Comparison of ENCODE assay signal across 10 cellular contexts in genomic region chr9:137757139-137757538, GRCh38.
A peak's percentile ranks its signal among the peaks of the same experiment; 100 is the strongest.
DNase-seq lines count a peak whose midpoint lies in the region; ATAC-seq and TF ChIP-seq lines count a peak whose summit lies in the region.
"Had no signal": no experiment of that assay in that cellular context is flagged by ENCODE, and none has a peak within 500 bp of the region (broad histone marks: within the 10 kb centered on the region; RNA-seq: fewer than 3 reads in every experiment).

No MANE protein-coding gene starts in this region.

- ATAC-seq in central memory CD8-positive, alpha-beta T cell (replicated peaks; ENCODE audit: extremely low read depth, poor library complexity, severe bottlenecking): no peak
- no peak for ATAC-seq in naive B cell (ENCODE audit: low read depth in 2 of 2)
- no peak for ATAC-seq in HG03457 (IDR thresholded peaks at IDR 0.05; ENCODE audit: unreplicated experiment)

- TF ChIP-seq CTCF in LNCaP clone FGC (IDR thresholded peaks at IDR 0.05; ENCODE audit: control insufficient read depth, extremely low read depth, insufficient read depth): no peak

- no peak overlapping the region for H3K4me3 ChIP-seq in CD8-positive, alpha-beta memory T cell (ENCODE audit: low read length)
- H3K4me3 ChIP-seq in LNCaP clone FGC (ENCODE audit: low read depth, low read length): no peak overlapping the region
- H3K4me3 ChIP-seq: mucosa of descending colon had no signal

- no peaks in the 10 kb centered on the region for H3K9me3 ChIP-seq in CD8-positive, alpha-beta memory T cell (ENCODE audit: low read length)
- H3K9me3 ChIP-seq: Caco-2 had no signal

- H3K4me1 Mint-ChIP-seq in CD8-positive, alpha-beta memory T cell: peaks cover 30 to 52% (median 47%) of the 10 kb centered on the region in 3 donors
- peaks cover 37% of the 10 kb centered on the region for H3K4me1 Mint-ChIP-seq in central memory CD8-positive, alpha-beta T cell
- peaks cover 63 to 70% (median 63%) of the 10 kb centered on the region in 3 donors for H3K4me1 Mint-ChIP-seq in naive B cell

- CTCF ChIA-PET in CD8-positive, alpha-beta memory T cell (lab: Charles Lee): interaction anchor here (1.0 kb wide), 1 partner anchor 8 kb away, joined by 3 read pairs; no protein-coding TSS in a partner anchor

- no peaks in the 10 kb centered on the region for H3K27me3 ChIP-seq in CD8-positive, alpha-beta memory T cell (ENCODE audit: insufficient read depth, low read length, poor library complexity, severe bottlenecking)

- H3K27ac ChIP-seq in CD8-positive, alpha-beta memory T cell (ENCODE audit: low read depth, low read length): no peak overlapping the region

- H3K36me3 Mint-ChIP-seq in CD8-positive, alpha-beta memory T cell: peaks cover 44 to 87% (median 55%) of the 10 kb centered on the region in 3 donors
- H3K36me3 Mint-ChIP-seq in central memory CD8-positive, alpha-beta T cell (ENCODE audit: insufficient read depth): peaks cover 46% of the 10 kb centered on the region
- H3K36me3 Mint-ChIP-seq in naive B cell: peaks cover 28 to 54% of the 10 kb centered on the region in 2 donors

- no peak for DNase-seq in CD8-positive, alpha-beta memory T cell
- DNase-seq in LNCaP clone FGC (ENCODE audit: low read depth) (peak; percentile 26), naive B cell (no peak), nucleus accumbens (lab: John Stamatoyannopoulos, UW) (no peak), UCSD-AML1 (lab: John Stamatoyannopoulos, UW; ENCODE audit: unreplicated experiment) (no peak), COR-L47 (lab: John Stamatoyannopoulos, UW) (no peak)
- DNase-seq in central memory CD8-positive, alpha-beta T cell (ENCODE audit: low spot score in 2 of 2): no peak
- DNase-seq: Caco-2, mucosa of descending colon had no signal

- peak overlapping the region in 1 of 7 donors; percentile 55 for H3K4me3 Mint-ChIP-seq in CD8-positive, alpha-beta memory T cell
- H3K4me3 Mint-ChIP-seq in central memory CD8-positive, alpha-beta T cell: no peak overlapping the region
- peak overlapping the region in 5 of 8 donors; percentile 82 to 93 (median 89) for H3K4me3 Mint-ChIP-seq in naive B cell

- POLR2A ChIA-PET in CD8-positive, alpha-beta memory T cell (lab: Charles Lee): no interaction called here

- peaks cover 27% of the 10 kb centered on the region for H3K36me3 ChIP-seq in CD8-positive, alpha-beta memory T cell (ENCODE audit: insufficient read depth, low read length)

- H3K4me1 ChIP-seq in CD8-positive, alpha-beta memory T cell (ENCODE audit: insufficient read depth, low read length): peaks cover 5% of the 10 kb centered on the region
- H3K4me1 ChIP-seq: Caco-2 had no signal

- H3K9me3 Mint-ChIP-seq in CD8-positive, alpha-beta memory T cell: peaks cover 0 to 8% (median 5%) of the 10 kb centered on the region in 5 donors
- no peaks in the 10 kb centered on the region for H3K9me3 Mint-ChIP-seq in central memory CD8-positive, alpha-beta T cell
- peaks cover 0 to 9% (median 2%) of the 10 kb centered on the region in 7 donors for H3K9me3 Mint-ChIP-seq in naive B cell

- peak overlapping the region in 6 of 8 donors; percentile 23 to 90 (median 82) for H3K27ac Mint-ChIP-seq in CD8-positive, alpha-beta memory T cell
- peak overlapping the region; percentile 87 for H3K27ac Mint-ChIP-seq in central memory CD8-positive, alpha-beta T cell (ENCODE audit: low read depth)
- peak overlapping the region; percentile 98 to 100 (median 99) for H3K27ac Mint-ChIP-seq in naive B cell

- peaks cover 0 to 2% of the 10 kb centered on the region in 2 donors for H3K27me3 Mint-ChIP-seq in CD8-positive, alpha-beta memory T cell
- H3K27me3 Mint-ChIP-seq in central memory CD8-positive, alpha-beta T cell: no peaks in the 10 kb centered on the region
- no peaks in the 10 kb centered on the region for H3K27me3 Mint-ChIP-seq in naive B cell
